20 cellular contexts compared by ENCODE assay signal in genomic region chr1:112990271-112990670, GRCh38.
"Had no signal": no experiment of that assay in that cellular context is flagged by ENCODE, and none has a peak within 500 bp of the region (broad histone marks: within the 10 kb centered on the region; RNA-seq: fewer than 3 reads in every experiment).

No MANE protein-coding gene starts in this region.

- H3K27me3 Mint-ChIP-seq: activated naive CD4-positive, alpha-beta T cell treated with anti-CD3 and anti-CD28 coated beads, Interleukin-2, amount 50 U/mL, for 24 hours; IgD-negative memory B cell had no signal

- H3K9me3 ChIP-seq: Peyer's patch had no signal

- H3K36me3 ChIP-seq: Peyer's patch had no signal

- H3K9me3 Mint-ChIP-seq: activated naive CD4-positive, alpha-beta T cell treated with anti-CD3 and anti-CD28 coated beads, Interleukin-2, amount 50 U/mL, for 24 hours; IgD-negative memory B cell; T-helper 1 cell treated with Interleukin-12 subunit alpha and Interleukin-12 subunit beta and Interleukin-4 antibody, amounts not matched to agents 30 μg/mL and 1 μg/mL, for 36 hours had no signal

- H3K27ac Mint-ChIP-seq: activated CD8-positive, alpha-beta T cell treated with anti-CD3 and anti-CD28 coated beads, Interleukin-2, amount 10 ng/mL, durations not matched to agents 7 days and 5 days; activated naive CD4-positive, alpha-beta T cell treated with anti-CD3 and anti-CD28 coated beads, Interleukin-2, amount 50 U/mL, for 24 hours; IgD-negative memory B cell; T-helper 1 cell treated with Interleukin-12 subunit alpha and Interleukin-12 subunit beta and Interleukin-4 antibody, amounts not matched to agents 30 μg/mL and 1 μg/mL, for 36 hours had no signal

- H3K4me3 Mint-ChIP-seq: activated CD8-positive, alpha-beta T cell treated with anti-CD3 and anti-CD28 coated beads, Interleukin-2, amount 10 ng/mL, durations not matched to agents 7 days and 5 days; activated naive CD4-positive, alpha-beta T cell treated with anti-CD3 and anti-CD28 coated beads, Interleukin-2, amount 50 U/mL, for 24 hours; IgD-negative memory B cell; T-helper 1 cell treated with Interleukin-12 subunit alpha and Interleukin-12 subunit beta and Interleukin-4 antibody, amounts not matched to agents 30 μg/mL and 1 μg/mL, for 36 hours had no signal

- H3K27ac ChIP-seq: Peyer's patch had no signal

- DNase-seq: activated CD4-positive, alpha-beta T cell treated with anti-CD3 and anti-CD28 coated beads for 4 hours; activated CD4-positive, alpha-beta T cell treated with anti-CD3 and anti-CD28 coated beads, Interleukin-2, amount 50 U/mL, for 4 hours; activated CD8-positive, alpha-beta memory T cell treated with anti-CD3 and anti-CD28 coated beads, Interleukin-2, amount 50 U/mL, for 48 hours; activated CD8-positive, alpha-beta T cell treated with anti-CD3 and anti-CD28 coated beads, Interleukin-2, amount 10 ng/mL, durations not matched to agents 7 days and 5 days; activated effector memory CD4-positive, alpha-beta T cell treated with Interleukin-2 at 50 U/mL for 16 hours; activated naive CD4-positive, alpha-beta T cell; activated T-cell treated with anti-CD3 and anti-CD28 coated beads, Interleukin-2, amount 50 U/mL, for 1 hour; aorta; KG1; MV-4-11; NCI-H1092 treated with DMSO at 0.1 percent for 48 hours; NCI-H1436; NCI-H1694 treated with DMSO at 0.1 percent for 48 hours; NCI-H2081; NCI-H510A treated with DMSO at 0.1 percent for 48 hours; Peyer's patch; SHP77 treated with DMSO at 0.1 percent for 48 hours had no signal

- H3K4me1 Mint-ChIP-seq: activated naive CD4-positive, alpha-beta T cell treated with anti-CD3 and anti-CD28 coated beads, Interleukin-2, amount 50 U/mL, for 24 hours; IgD-negative memory B cell had no signal

- H3K4me1 ChIP-seq: Peyer's patch had no signal

- H3K4me3 ChIP-seq: Peyer's patch had no signal
